ENCODE assay signal across 29 cellular contexts in genomic region chr20:10375191-10375590, GRCh38.
"Had no signal": no experiment of that assay in that cellular context is flagged by ENCODE, and none has a peak within 500 bp of the region (broad histone marks: within the 10 kb centered on the region; RNA-seq: fewer than 3 reads in every experiment).

No MANE protein-coding gene starts in this region.

- H3K27me3 ChIP-seq: body of pancreas, esophagus muscularis mucosa, gastrocnemius medialis had no signal

- DNase-seq: activated CD4-positive, alpha-beta memory T cell treated with anti-CD3 and anti-CD28 coated beads, Interleukin-2, amount 10 ng/mL, durations not matched to agents 7 days and 5 days; activated CD4-positive, alpha-beta T cell treated with anti-CD3 and anti-CD28 coated beads for 1 hour; activated CD4-positive, alpha-beta T cell treated with anti-CD3 and anti-CD28 coated beads for 4 hours; activated CD4-positive, alpha-beta T cell treated with anti-CD3 and anti-CD28 coated beads, Interleukin-2, amount 10 ng/mL, durations not matched to agents 7 days and 5 days; activated CD4-positive, alpha-beta T cell treated with anti-CD3 and anti-CD28 coated beads, Interleukin-2, amount 50 U/mL, for 4 hours; activated CD8-positive, alpha-beta memory T cell treated with anti-CD3 and anti-CD28 coated beads, Interleukin-2, amount 50 U/mL, for 48 hours; activated gamma-delta T cell treated with Interleukin-2 at 50 U/mL for 16 hours; activated naive CD4-positive, alpha-beta T cell treated with anti-CD3 and anti-CD28 coated beads, Interleukin-2, amount 50 U/mL, for 16 hours; activated naive CD4-positive, alpha-beta T cell treated with Interleukin-2 at 50 U/mL for 16 hours; activated T-cell treated with anti-CD3 and anti-CD28 coated beads for 4 hours; activated T-cell treated with anti-CD3 and anti-CD28 coated beads, Interleukin-2, amount 50 U/mL, for 24 hours; activated T-cell treated with anti-CD3 and anti-CD28 coated beads, Interleukin-2, amount 50 U/mL, for 72 hours; amniotic stem cell; anterior cingulate cortex; body of pancreas; caudate nucleus; cortex of kidney; effector memory CD4-positive, alpha-beta T cell; endodermal cell; erythroblast; foreskin keratinocyte; gastrocnemius medialis; glutamatergic neuron; heart left ventricle; T-helper 2 cell had no signal

- H3K4me3 ChIP-seq: body of pancreas, esophagus muscularis mucosa, gastrocnemius medialis, heart left ventricle had no signal

- ATAC-seq: activated T-cell treated with anti-CD3 and anti-CD28 coated beads, Interleukin-2, amount 50 U/mL, for 72 hours; body of pancreas; foreskin keratinocyte; gastrocnemius medialis; heart left ventricle; WTC11 had no signal

- H3K36me3 ChIP-seq: esophagus muscularis mucosa, gastrocnemius medialis, heart left ventricle had no signal

- H3K27ac ChIP-seq: body of pancreas, esophagus muscularis mucosa, foreskin keratinocyte, gastrocnemius medialis, heart left ventricle, VCaP had no signal

- FAIRE-seq: colon had no signal

- H3K4me1 ChIP-seq: esophagus muscularis mucosa, gastrocnemius medialis had no signal

- H3K9me3 ChIP-seq: body of pancreas, gastrocnemius medialis had no signal
